In genomic region chr7:69464035-69464434, GRCh38 we compare ENCODE assay signal across 1 cellular context.
TF ChIP-seq lines count a peak whose summit lies in the region.

No MANE protein-coding gene starts in this region.

TF ChIP-seq in liver, 16 proteins besides CTCF, POLR2A, EP300 and RAD21:
- TF ChIP-seq REST (IDR thresholded peaks at IDR 0.05) (no peak), RXRA (IDR thresholded peaks at IDR 0.05) (peak; percentile 11 to 44), SP1 (IDR thresholded peaks at IDR 0.05) (no peak), HNF4G (IDR thresholded peaks at IDR 0.05) (no peak), YY1 (IDR thresholded peaks at IDR 0.05) (no peak), ZBTB33 (IDR thresholded peaks at IDR 0.05) (no peak), GABPA (IDR thresholded peaks at IDR 0.05 in 1 of 2, conservative IDR thresholded peaks at IDR 0.05 in 1 of 2) (no peak), HNF4A (conservative IDR thresholded peaks at IDR 0.05) (peak in 1 of 2 donors; percentile 18), FOXA1 (IDR thresholded peaks at IDR 0.05) (no peak), MAX (IDR thresholded peaks at IDR 0.05) (no peak), NR2F2 (IDR thresholded peaks at IDR 0.05) (peak; percentile 64), EGR1 (IDR thresholded peaks at IDR 0.05; ENCODE audit: low read depth in 2 of 2) (no peak), TAF1 (conservative IDR thresholded peaks at IDR 0.05) (no peak)
